1 cellular context compared by ENCODE assay signal in the genomic region with DNA sequence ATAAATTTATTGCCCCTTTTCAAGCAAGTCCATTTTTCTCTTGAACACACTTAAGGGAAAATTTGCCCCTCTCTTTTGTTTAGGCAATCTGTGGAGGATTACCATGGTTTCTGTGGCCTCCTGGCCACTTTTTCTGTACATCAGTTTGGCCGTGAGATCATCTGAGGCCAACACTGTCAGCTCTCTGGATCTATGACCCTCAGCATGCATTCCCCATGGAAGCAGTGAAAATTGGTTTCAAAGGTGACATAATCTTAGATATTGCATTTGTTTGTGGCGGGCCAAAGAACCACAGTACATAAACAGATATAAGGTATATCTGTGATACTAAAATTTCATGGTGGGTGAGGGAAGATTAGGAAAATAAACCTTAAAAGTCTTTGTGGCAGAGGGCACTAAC.
TF ChIP-seq lines count a peak whose summit lies in the region.

No MANE protein-coding gene starts in this region.

TF ChIP-seq in K562, 482 proteins besides CTCF, POLR2A, EP300 and RAD21:
- TF ChIP-seq U2AF1 (optimal IDR thresholded peaks at IDR 0.05; ENCODE audit: low read depth, low read length) (no peak), ARID2 (IDR thresholded peaks at IDR 0.05) (no peak), KLF1 (tag; IDR thresholded peaks at IDR 0.05) (no peak), MBD2 (IDR thresholded peaks at IDR 0.05; ENCODE audit: borderline replicate concordance, low read depth) (no peak), MIER1 (IDR thresholded peaks at IDR 0.05; ENCODE audit: low read depth) (no peak), POLR2AphosphoS5 (IDR thresholded peaks at IDR 0.05; ENCODE audit: control insufficient read depth, insufficient read depth, low read depth, low read length) (no peak), FUS (optimal IDR thresholded peaks at IDR 0.05; ENCODE audit: low read depth, low read length) (no peak), TAF9B (IDR thresholded peaks at IDR 0.05; ENCODE audit: partially characterized antibody) (no peak), CAMTA2 (CRISPR knock-in tag; conservative IDR thresholded peaks at IDR 0.05) (no peak), NFIC (IDR thresholded peaks at IDR 0.05) (no peak), COPS2 (conservative IDR thresholded peaks at IDR 0.05) (no peak), ARID1B (IDR thresholded peaks at IDR 0.05) (no peak), MEF2A (IDR thresholded peaks at IDR 0.05; ENCODE audit: control insufficient read depth, low read depth, low read length) (no peak), MAFG (tag; conservative IDR thresholded peaks at IDR 0.05) (no peak)
